Comparison of ENCODE assay signal across 1 cellular context in the genomic region with DNA sequence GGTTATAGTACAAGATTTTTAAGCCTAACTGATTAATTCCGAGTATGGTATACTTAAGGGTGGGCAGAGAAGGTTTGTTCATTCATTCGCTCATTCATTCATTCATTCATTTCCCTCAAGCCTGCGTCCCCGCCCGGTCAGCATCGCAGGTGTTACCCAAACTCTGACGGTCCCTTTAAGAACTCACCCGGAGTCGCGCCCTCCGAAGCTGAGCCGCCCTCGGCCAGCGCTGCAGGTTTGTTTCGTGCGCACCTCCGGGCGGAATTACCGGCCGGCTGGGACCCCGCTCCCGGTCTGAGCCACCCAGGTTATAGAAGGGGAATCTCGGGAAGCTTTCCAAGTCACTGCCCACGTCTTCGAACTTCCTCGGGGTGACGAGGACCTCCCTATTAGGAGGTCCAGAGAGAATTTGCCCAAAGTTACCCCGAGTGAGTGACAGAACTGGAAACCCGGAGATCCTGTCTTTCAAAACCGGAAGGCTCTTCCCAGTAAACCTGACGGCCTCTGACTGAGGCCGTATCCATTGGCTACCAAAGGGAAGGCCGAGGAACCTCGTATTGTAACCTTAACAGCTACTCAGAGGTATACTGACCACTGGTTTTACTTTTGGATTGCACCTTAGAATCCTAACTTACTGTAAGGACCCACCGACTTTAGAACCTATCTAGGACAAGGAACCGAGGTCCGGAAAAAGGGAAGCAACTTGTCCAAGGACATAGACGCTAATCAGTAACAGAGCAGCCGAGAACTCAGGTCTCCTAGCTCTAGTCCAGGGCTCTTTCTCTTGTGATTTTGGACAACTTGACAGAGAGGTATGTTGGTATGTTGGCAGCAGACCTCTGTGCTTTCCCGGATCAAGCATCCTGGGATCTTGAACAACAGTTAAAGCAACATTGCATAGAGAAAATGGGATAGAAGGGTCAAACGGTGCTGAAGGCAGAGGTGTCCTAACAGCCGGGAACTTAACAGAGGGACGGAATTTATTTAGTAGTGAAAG.
A peak's percentile ranks its signal among the peaks of the same experiment; 100 is the strongest.
TF ChIP-seq lines count a peak whose summit lies in the region.

No MANE protein-coding gene starts in this region.

TF ChIP-seq in HepG2, 621 proteins besides CTCF, POLR2A, EP300 and RAD21 (continued from another document and continues in another):
- TF ChIP-seq, protein P1, sequence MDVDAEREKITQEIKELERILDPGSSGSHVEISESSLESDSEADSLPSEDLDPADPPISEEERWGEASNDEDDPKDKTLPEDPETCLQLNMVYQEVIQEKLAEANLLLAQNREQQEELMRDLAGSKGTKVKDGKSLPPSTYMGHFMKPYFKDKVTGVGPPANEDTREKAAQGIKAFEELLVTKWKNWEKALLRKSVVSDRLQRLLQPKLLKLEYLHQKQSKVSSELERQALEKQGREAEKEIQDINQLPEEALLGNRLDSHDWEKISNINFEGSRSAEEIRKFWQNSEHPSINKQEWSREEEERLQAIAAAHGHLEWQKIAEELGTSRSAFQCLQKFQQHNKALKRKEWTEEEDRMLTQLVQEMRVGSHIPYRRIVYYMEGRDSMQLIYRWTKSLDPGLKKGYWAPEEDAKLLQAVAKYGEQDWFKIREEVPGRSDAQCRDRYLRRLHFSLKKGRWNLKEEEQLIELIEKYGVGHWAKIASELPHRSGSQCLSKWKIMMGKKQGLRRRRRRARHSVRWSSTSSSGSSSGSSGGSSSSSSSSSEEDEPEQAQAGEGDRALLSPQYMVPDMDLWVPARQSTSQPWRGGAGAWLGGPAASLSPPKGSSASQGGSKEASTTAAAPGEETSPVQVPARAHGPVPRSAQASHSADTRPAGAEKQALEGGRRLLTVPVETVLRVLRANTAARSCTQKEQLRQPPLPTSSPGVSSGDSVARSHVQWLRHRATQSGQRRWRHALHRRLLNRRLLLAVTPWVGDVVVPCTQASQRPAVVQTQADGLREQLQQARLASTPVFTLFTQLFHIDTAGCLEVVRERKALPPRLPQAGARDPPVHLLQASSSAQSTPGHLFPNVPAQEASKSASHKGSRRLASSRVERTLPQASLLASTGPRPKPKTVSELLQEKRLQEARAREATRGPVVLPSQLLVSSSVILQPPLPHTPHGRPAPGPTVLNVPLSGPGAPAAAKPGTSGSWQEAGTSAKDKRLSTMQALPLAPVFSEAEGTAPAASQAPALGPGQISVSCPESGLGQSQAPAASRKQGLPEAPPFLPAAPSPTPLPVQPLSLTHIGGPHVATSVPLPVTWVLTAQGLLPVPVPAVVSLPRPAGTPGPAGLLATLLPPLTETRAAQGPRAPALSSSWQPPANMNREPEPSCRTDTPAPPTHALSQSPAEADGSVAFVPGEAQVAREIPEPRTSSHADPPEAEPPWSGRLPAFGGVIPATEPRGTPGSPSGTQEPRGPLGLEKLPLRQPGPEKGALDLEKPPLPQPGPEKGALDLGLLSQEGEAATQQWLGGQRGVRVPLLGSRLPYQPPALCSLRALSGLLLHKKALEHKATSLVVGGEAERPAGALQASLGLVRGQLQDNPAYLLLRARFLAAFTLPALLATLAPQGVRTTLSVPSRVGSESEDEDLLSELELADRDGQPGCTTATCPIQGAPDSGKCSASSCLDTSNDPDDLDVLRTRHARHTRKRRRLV (CRISPR knock-in tag; IDR thresholded peaks at IDR 0.05): no peak
- TF ChIP-seq, protein P2, sequence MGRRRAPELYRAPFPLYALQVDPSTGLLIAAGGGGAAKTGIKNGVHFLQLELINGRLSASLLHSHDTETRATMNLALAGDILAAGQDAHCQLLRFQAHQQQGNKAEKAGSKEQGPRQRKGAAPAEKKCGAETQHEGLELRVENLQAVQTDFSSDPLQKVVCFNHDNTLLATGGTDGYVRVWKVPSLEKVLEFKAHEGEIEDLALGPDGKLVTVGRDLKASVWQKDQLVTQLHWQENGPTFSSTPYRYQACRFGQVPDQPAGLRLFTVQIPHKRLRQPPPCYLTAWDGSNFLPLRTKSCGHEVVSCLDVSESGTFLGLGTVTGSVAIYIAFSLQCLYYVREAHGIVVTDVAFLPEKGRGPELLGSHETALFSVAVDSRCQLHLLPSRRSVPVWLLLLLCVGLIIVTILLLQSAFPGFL (CRISPR knock-in tag; IDR thresholded peaks at IDR 0.05): no peak
- TF ChIP-seq ZNF883 (CRISPR knock-in tag; IDR thresholded peaks at IDR 0.05; ENCODE audit: not compliant biosample characterization) (no peak), CBX2 (IDR thresholded peaks at IDR 0.05; ENCODE audit: low read depth, low read length) (no peak), CBX2 (CRISPR knock-in tag; IDR thresholded peaks at IDR 0.05; ENCODE audit: low read depth) (no peak), ZNF615 (CRISPR knock-in tag; IDR thresholded peaks at IDR 0.05; ENCODE audit: borderline replicate concordance) (no peak), ZNF879 (CRISPR knock-in tag; IDR thresholded peaks at IDR 0.05) (no peak), RBM39 (IDR thresholded peaks at IDR 0.05; ENCODE audit: low read depth, low read length, poor library complexity, severe bottlenecking) (no peak), ZNF460 (CRISPR knock-in tag; IDR thresholded peaks at IDR 0.05; ENCODE audit: borderline replicate concordance) (no peak), ZNF562 (CRISPR knock-in tag; IDR thresholded peaks at IDR 0.05; ENCODE audit: borderline replicate concordance) (no peak), YY1 (IDR thresholded peaks at IDR 0.05; ENCODE audit: insufficient read depth, insufficient replicate concordance, low read depth, low read length) (no peak), RFXANK (CRISPR knock-in tag; IDR thresholded peaks at IDR 0.05) (no peak), BORCS8-MEF2B (CRISPR knock-in tag; IDR thresholded peaks at IDR 0.05) (no peak), ZNF670 (CRISPR knock-in tag; IDR thresholded peaks at IDR 0.05; ENCODE audit: borderline replicate concordance) (peak; percentile 76; the same call in 1 of the 2 replicates), ZNF24 (IDR thresholded peaks at IDR 0.05) (peak; percentile 94), HCFC1 (IDR thresholded peaks at IDR 0.05; ENCODE audit: low read depth, low read length) (no peak), SOX5 (CRISPR knock-in tag; IDR thresholded peaks at IDR 0.05; ENCODE audit: borderline replicate concordance) (no peak), MXI1 (IDR thresholded peaks at IDR 0.05; ENCODE audit: borderline replicate concordance, low read depth, low read length) (no peak; the same call in 2 of the 3 replicates), ZSCAN20 (CRISPR knock-in tag; IDR thresholded peaks at IDR 0.05; ENCODE audit: borderline replicate concordance) (0 out of 2 replicates have a peak, but pooled peaks have one; percentile 27), ZMYM3 (CRISPR knock-in tag; IDR thresholded peaks at IDR 0.05) (no peak)
- TF ChIP-seq, protein P3, sequence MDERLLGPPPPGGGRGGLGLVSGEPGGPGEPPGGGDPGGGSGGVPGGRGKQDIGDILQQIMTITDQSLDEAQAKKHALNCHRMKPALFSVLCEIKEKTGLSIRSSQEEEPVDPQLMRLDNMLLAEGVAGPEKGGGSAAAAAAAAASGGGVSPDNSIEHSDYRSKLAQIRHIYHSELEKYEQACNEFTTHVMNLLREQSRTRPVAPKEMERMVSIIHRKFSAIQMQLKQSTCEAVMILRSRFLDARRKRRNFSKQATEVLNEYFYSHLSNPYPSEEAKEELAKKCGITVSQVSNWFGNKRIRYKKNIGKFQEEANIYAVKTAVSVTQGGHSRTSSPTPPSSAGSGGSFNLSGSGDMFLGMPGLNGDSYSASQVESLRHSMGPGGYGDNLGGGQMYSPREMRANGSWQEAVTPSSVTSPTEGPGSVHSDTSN (CRISPR knock-in tag; IDR thresholded peaks at IDR 0.05): no peak
- TF ChIP-seq, protein P4, sequence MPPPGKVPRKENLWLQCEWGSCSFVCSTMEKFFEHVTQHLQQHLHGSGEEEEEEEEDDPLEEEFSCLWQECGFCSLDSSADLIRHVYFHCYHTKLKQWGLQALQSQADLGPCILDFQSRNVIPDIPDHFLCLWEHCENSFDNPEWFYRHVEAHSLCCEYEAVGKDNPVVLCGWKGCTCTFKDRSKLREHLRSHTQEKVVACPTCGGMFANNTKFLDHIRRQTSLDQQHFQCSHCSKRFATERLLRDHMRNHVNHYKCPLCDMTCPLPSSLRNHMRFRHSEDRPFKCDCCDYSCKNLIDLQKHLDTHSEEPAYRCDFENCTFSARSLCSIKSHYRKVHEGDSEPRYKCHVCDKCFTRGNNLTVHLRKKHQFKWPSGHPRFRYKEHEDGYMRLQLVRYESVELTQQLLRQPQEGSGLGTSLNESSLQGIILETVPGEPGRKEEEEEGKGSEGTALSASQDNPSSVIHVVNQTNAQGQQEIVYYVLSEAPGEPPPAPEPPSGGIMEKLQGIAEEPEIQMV (CRISPR knock-in tag; IDR thresholded peaks at IDR 0.05; ENCODE audit: low read depth): no peak
- TF ChIP-seq, protein P5, sequence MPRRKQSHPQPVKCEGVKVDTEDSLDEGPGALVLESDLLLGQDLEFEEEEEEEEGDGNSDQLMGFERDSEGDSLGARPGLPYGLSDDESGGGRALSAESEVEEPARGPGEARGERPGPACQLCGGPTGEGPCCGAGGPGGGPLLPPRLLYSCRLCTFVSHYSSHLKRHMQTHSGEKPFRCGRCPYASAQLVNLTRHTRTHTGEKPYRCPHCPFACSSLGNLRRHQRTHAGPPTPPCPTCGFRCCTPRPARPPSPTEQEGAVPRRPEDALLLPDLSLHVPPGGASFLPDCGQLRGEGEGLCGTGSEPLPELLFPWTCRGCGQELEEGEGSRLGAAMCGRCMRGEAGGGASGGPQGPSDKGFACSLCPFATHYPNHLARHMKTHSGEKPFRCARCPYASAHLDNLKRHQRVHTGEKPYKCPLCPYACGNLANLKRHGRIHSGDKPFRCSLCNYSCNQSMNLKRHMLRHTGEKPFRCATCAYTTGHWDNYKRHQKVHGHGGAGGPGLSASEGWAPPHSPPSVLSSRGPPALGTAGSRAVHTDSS (CRISPR knock-in tag; conservative IDR thresholded peaks at IDR 0.05): no peak
- TF ChIP-seq, protein P6, sequence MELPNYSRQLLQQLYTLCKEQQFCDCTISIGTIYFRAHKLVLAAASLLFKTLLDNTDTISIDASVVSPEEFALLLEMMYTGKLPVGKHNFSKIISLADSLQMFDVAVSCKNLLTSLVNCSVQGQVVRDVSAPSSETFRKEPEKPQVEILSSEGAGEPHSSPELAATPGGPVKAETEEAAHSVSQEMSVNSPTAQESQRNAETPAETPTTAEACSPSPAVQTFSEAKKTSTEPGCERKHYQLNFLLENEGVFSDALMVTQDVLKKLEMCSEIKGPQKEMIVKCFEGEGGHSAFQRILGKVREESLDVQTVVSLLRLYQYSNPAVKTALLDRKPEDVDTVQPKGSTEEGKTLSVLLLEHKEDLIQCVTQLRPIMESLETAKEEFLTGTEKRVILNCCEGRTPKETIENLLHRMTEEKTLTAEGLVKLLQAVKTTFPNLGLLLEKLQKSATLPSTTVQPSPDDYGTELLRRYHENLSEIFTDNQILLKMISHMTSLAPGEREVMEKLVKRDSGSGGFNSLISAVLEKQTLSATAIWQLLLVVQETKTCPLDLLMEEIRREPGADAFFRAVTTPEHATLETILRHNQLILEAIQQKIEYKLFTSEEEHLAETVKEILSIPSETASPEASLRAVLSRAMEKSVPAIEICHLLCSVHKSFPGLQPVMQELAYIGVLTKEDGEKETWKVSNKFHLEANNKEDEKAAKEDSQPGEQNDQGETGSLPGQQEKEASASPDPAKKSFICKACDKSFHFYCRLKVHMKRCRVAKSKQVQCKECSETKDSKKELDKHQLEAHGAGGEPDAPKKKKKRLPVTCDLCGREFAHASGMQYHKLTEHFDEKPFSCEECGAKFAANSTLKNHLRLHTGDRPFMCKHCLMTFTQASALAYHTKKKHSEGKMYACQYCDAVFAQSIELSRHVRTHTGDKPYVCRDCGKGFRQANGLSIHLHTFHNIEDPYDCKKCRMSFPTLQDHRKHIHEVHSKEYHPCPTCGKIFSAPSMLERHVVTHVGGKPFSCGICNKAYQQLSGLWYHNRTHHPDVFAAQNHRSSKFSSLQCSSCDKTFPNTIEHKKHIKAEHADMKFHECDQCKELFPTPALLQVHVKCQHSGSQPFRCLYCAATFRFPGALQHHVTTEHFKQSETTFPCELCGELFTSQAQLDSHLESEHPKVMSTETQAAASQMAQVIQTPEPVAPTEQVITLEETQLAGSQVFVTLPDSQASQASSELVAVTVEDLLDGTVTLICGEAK (IDR thresholded peaks at IDR 0.05): no peak
- TF ChIP-seq, protein P6 (CRISPR knock-in tag; IDR thresholded peaks at IDR 0.05): no peak
- TF ChIP-seq, protein P7, sequence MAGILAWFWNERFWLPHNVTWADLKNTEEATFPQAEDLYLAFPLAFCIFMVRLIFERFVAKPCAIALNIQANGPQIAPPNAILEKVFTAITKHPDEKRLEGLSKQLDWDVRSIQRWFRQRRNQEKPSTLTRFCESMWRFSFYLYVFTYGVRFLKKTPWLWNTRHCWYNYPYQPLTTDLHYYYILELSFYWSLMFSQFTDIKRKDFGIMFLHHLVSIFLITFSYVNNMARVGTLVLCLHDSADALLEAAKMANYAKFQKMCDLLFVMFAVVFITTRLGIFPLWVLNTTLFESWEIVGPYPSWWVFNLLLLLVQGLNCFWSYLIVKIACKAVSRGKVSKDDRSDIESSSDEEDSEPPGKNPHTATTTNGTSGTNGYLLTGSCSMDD (CRISPR knock-in tag; IDR thresholded peaks at IDR 0.05): no peak
- TF ChIP-seq, protein P8, sequence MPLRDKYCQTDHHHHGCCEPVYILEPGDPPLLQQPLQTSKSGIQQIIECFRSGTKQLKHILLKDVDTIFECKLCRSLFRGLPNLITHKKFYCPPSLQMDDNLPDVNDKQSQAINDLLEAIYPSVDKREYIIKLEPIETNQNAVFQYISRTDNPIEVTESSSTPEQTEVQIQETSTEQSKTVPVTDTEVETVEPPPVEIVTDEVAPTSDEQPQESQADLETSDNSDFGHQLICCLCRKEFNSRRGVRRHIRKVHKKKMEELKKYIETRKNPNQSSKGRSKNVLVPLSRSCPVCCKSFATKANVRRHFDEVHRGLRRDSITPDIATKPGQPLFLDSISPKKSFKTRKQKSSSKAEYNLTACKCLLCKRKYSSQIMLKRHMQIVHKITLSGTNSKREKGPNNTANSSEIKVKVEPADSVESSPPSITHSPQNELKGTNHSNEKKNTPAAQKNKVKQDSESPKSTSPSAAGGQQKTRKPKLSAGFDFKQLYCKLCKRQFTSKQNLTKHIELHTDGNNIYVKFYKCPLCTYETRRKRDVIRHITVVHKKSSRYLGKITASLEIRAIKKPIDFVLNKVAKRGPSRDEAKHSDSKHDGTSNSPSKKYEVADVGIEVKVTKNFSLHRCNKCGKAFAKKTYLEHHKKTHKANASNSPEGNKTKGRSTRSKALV (CRISPR knock-in tag; IDR thresholded peaks at IDR 0.05): peak; percentile 44
